Comparison of ENCODE assay signal across 21 cellular contexts in the genomic region with DNA sequence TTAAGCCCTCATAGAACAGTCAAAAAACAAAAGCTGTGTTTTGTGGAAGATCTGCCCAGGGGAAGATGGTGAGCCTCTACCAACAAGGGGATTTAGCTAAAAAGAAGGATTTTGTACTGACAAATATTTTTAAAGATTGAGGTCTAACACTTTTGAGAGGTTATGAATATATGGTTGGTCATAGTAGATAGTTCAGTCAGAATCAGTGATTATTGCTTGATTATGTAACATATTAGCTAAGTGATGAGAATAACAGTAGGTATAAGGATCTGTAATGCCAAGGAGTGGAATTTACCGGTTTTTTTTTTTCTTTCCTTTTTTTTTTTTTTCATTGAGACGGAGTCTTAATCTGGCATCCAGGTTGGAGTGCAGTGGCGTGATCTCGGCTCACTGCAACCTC.
"Had no signal": no experiment of that assay in that cellular context is flagged by ENCODE, and none has a peak within 500 bp of the region (broad histone marks: within the 10 kb centered on the region; RNA-seq: fewer than 3 reads in every experiment).

No MANE protein-coding gene starts in this region.

- H3K4me1 ChIP-seq: ascending aorta had no signal

- H3K4me3 Mint-ChIP-seq: stimulated activated naive CD8-positive, alpha-beta T cell treated with anti-CD3 and anti-CD28 coated beads, Interleukin-15, amount 100 ng/mL, for 72 hours had no signal

- DNase-seq: activated CD4-positive, CD25-positive, alpha-beta regulatory T cell treated with anti-CD3 and anti-CD28 coated beads, Interleukin-2, amount 50 U/mL, for 72 hours; activated naive CD4-positive, alpha-beta T cell treated with Interleukin-2 at 50 U/mL for 16 hours; adrenal gland; brain microvascular endothelial cell; caudate nucleus; effector memory CD4-positive, alpha-beta T cell; foreskin melanocyte; kidney glomerular epithelial cell; left lung; midbrain; nucleus accumbens; right cardiac atrium; stimulated activated CD4-positive, alpha-beta T cell treated with anti-CD3 and anti-CD28 coated beads, Interleukin-1b, Interleukin-23, amount 100 ng/mL, for 48 hours; stimulated activated naive CD8-positive, alpha-beta T cell treated with anti-CD3 and anti-CD28 coated beads, Interleukin-15, amount 100 ng/mL, for 72 hours; T-helper 2 cell; tibial artery had no signal

- ATAC-seq: esophagus mucosa; left lung; right cardiac atrium; stimulated activated naive CD8-positive, alpha-beta T cell treated with anti-CD3 and anti-CD28 coated beads, Interleukin-15, amount 100 ng/mL, for 72 hours had no signal

- H3K9me3 ChIP-seq: adrenal gland, ascending aorta, left lung, tibial artery had no signal

- H3K27me3 Mint-ChIP-seq: stimulated activated naive CD8-positive, alpha-beta T cell treated with anti-CD3 and anti-CD28 coated beads, Interleukin-15, amount 100 ng/mL, for 72 hours had no signal

- H3K9me3 Mint-ChIP-seq: stimulated activated naive CD8-positive, alpha-beta T cell treated with anti-CD3 and anti-CD28 coated beads, Interleukin-15, amount 100 ng/mL, for 72 hours had no signal

- H3K9ac ChIP-seq: parathyroid adenoma had no signal

- H3K27ac Mint-ChIP-seq: stimulated activated naive CD8-positive, alpha-beta T cell treated with anti-CD3 and anti-CD28 coated beads, Interleukin-15, amount 100 ng/mL, for 72 hours had no signal

- H3K4me3 ChIP-seq: adrenal gland, ascending aorta, left lung, lung, skin epidermis, tibial artery had no signal

- H3K27me3 ChIP-seq: adrenal gland, ascending aorta, brain microvascular endothelial cell, left lung, tibial artery had no signal

- H3K27ac ChIP-seq: adrenal gland, ascending aorta, brain microvascular endothelial cell, left lung, parathyroid adenoma, skin epidermis, tibial artery had no signal
